In genomic region chr20:32140603-32141002, GRCh38 we compare ENCODE assay signal across 26 cellular contexts. TPM values are rescaled to one million over a fixed set of nuclear protein-coding genes. Genes with fewer than 3 reads are reported as not detected.
DNase-seq lines count a peak whose midpoint lies in the region; ATAC-seq, FAIRE-seq and TF ChIP-seq lines count a peak whose summit lies in the region.
"Had no signal": no experiment of that assay in that cellular context is flagged by ENCODE, and none has a peak within 500 bp of the region (broad histone marks: within the 10 kb centered on the region; RNA-seq: fewer than 3 reads in every experiment).

No MANE protein-coding gene starts in this region.

- peak overlapping the region; percentile 52 to 60 for H3K27ac Mint-ChIP-seq in effector memory CD8-positive, alpha-beta T cell
- H3K27ac Mint-ChIP-seq: GM23338, HFFc6, IgD-negative memory B cell had no signal

- POLR2A ChIA-PET in HepG2 (lab: Yijun Ruan, JAX), result no interaction called here

- H3K4me1 Mint-ChIP-seq in effector memory CD8-positive, alpha-beta T cell (ENCODE audit: low read depth in 2 of 2), result peaks cover 4 to 6% of the 10 kb centered on the region in 2 donors
- H3K4me1 Mint-ChIP-seq: GM23338 had no signal

- H3K27me3 ChIP-seq in HepG2 (ENCODE audit: control insufficient read depth in 1 of 2, insufficient read depth in 2 of 2, low read length in 2 of 2) (no peaks in the 10 kb centered on the region), right lobe of liver (no peaks in the 10 kb centered on the region), osteoblast (ENCODE audit: insufficient read depth, low read length) (no peaks in the 10 kb centered on the region)

- TF ChIP-seq POLR2A in HepG2 (IDR thresholded peaks at IDR 0.05; ENCODE audit: insufficient read depth in 1 of 2, low read depth in 2 of 2, low read length in 2 of 2) (no peak), right lobe of liver (IDR thresholded peaks at IDR 0.05) (no peak)

- ATAC-seq in HepG2 (no peak), right lobe of liver (no peak), GM18907 (IDR thresholded peaks at IDR 0.05; ENCODE audit: unreplicated experiment) (no peak), GM19328 (IDR thresholded peaks at IDR 0.05; ENCODE audit: unreplicated experiment) (no peak)
- no peak for ATAC-seq in effector memory CD8-positive, alpha-beta T cell (replicated peaks)
- ATAC-seq: GM23338 had no signal

- no peaks in the 10 kb centered on the region for H3K27me3 Mint-ChIP-seq in effector memory CD8-positive, alpha-beta T cell
- H3K27me3 Mint-ChIP-seq: IgD-negative memory B cell had no signal

- in situ Hi-C loops in HepG2 (cut with HindIII; ENCODE audit: extremely low pct_ligation_motif_present, low pct_unique_long_range_greater_than_20kb), result no loop called here

- peaks cover 63% of the 10 kb centered on the region for H3K36me3 Mint-ChIP-seq in effector memory CD8-positive, alpha-beta T cell (ENCODE audit: insufficient read depth)

- H3K9me3 ChIP-seq in HepG2 (ENCODE audit: low read length) (no peaks in the 10 kb centered on the region), right lobe of liver (no peaks in the 10 kb centered on the region), osteoblast (ENCODE audit: low read depth, low read length) (no peaks in the 10 kb centered on the region)
- H3K9me3 ChIP-seq: HAP-1 had no signal

- TF ChIP-seq CTCF in HepG2 (CRISPR knock-in tag; IDR thresholded peaks at IDR 0.05) (no peak), right lobe of liver (IDR thresholded peaks at IDR 0.05) (no peak), osteoblast (IDR thresholded peaks at IDR 0.05; ENCODE audit: extremely low read depth, low read depth, low read length) (no peak)

- no TSS peak for BruUV-seq in HepG2 (replicated peaks; lab: Mats Ljungman, UMichigan)

- TF ChIP-seq RAD21 in HepG2 (CRISPR knock-in tag; IDR thresholded peaks at IDR 0.05), result no peak

- no peak for DNase-seq in HepG2 (ENCODE audit: low spot score)
- no peak for DNase-seq in right lobe of liver
- no peak for DNase-seq in effector memory CD8-positive, alpha-beta T cell
- DNase-seq in osteoblast (ENCODE audit: insufficient read length, low spot score, missing footprints), result peak; percentile 17
- no peak for DNase-seq in kidney glomerular epithelial cell (lab: John Stamatoyannopoulos, UW)
- no peak for DNase-seq in KG1 (lab: John Stamatoyannopoulos, UW)
- DNase-seq: 8988T; CD4-positive, CD25-positive, alpha-beta regulatory T cell; DMS153; DND-41; HFFc6; NCI-H1092; NCI-H1417 treated with DMSO at 0.1 percent for 48 hours; NCI-H1694 treated with DMSO at 0.1 percent for 48 hours; NCI-H2081; NCI-H2227 treated with DMSO at 0.1 percent for 48 hours; NCI-H69; RPMI8226; SHP77 had no signal

- H4K20me1 ChIP-seq in HepG2 (ENCODE audit: insufficient read depth, low read length) (no peaks in the 10 kb centered on the region), osteoblast (ENCODE audit: insufficient read depth, low read length) (peaks cover 20% of the 10 kb centered on the region)

- H3K4me1 ChIP-seq in HepG2 (ENCODE audit: insufficient read depth, low read length), result peaks cover 5% of the 10 kb centered on the region; the same call in 1 of the 2 replicates
- no peaks in the 10 kb centered on the region for H3K4me1 ChIP-seq in right lobe of liver
- H3K4me1 ChIP-seq in osteoblast (ENCODE audit: insufficient read depth, low read length), result no peaks in the 10 kb centered on the region
- H3K4me1 ChIP-seq: HAP-1 had no signal

- WGBS in HepG2 (ENCODE audit: low lambda C conversion rate), result 71% methylated on average over 4 of the region's 4 CpGs
- 0% methylated on average over 1 of the region's 4 CpGs for WGBS in right lobe of liver (ENCODE audit: insufficient coverage, low coverage, low lambda C conversion rate, missing lambda C conversion rate)

- H3K9ac ChIP-seq in HepG2 (ENCODE audit: insufficient read depth, low read depth, low read length), result no peak overlapping the region

- CTCF ChIA-PET in HepG2 (lab: Yijun Ruan, JAX; ENCODE audit: low intra/inter-chr PET ratio, low total read pairs), result no interaction called here

- no peaks in the 10 kb centered on the region for H3K9me3 Mint-ChIP-seq in effector memory CD8-positive, alpha-beta T cell
- H3K9me3 Mint-ChIP-seq: GM23338, HFFc6, IgD-negative memory B cell had no signal

- intact Hi-C loops in HepG2 (cut with micrococcal nuclease; ENCODE audit: unreplicated experiment), result no loop called here
- intact Hi-C loops in right lobe of liver (cut with DNase I), result no loop called here

- H3K27ac ChIP-seq in HepG2 (ENCODE audit: extremely low read length, insufficient read depth, low read length) (no peak overlapping the region), right lobe of liver (no peak overlapping the region), osteoblast (ENCODE audit: low read depth, low read length) (no peak overlapping the region)

- H2AFZ ChIP-seq in HepG2 (ENCODE audit: low read length) (no peak overlapping the region), osteoblast (ENCODE audit: low read length) (no peak overlapping the region)
- H2AFZ ChIP-seq: GM23338 had no signal

- no peak for TF ChIP-seq EP300 in HepG2 (IDR thresholded peaks at IDR 0.05; ENCODE audit: low read depth in 2 of 2, low read length in 2 of 2)
- TF ChIP-seq EP300 in HepG2 (CRISPR knock-in tag; IDR thresholded peaks at IDR 0.05; ENCODE audit: borderline replicate concordance), result no peak

- H3K36me3 ChIP-seq in HepG2 (replicated peaks in 1 of 2; ENCODE audit: control insufficient read depth in 1 of 2, insufficient read depth in 2 of 2, low read length in 2 of 2) (peaks cover 78 to 95% of the 10 kb centered on the region in 2 experiments), right lobe of liver (peaks cover 3 to 93% (median 46%) of the 10 kb centered on the region in 4 donors), osteoblast (ENCODE audit: insufficient read depth, low read length) (peaks cover 74% of the 10 kb centered on the region)

- no peak overlapping the region for H3K4me3 Mint-ChIP-seq in effector memory CD8-positive, alpha-beta T cell
- H3K4me3 Mint-ChIP-seq: CD4-positive, CD25-positive, alpha-beta regulatory T cell; GM23338; HFFc6; IgD-negative memory B cell had no signal

- H3K4me2 ChIP-seq in HepG2 (ENCODE audit: low read depth, low read length) (no peak overlapping the region), osteoblast (ENCODE audit: insufficient read depth, low read length) (no peak overlapping the region)
- H3K4me2 ChIP-seq: GM23338 had no signal

- no peak for FAIRE-seq in HepG2 (lab: Jason Lieb, UNC)
- FAIRE-seq: GM12892, GM18507 had no signal

- H3K4me3 ChIP-seq in HepG2 (replicated peaks in 1 of 3; ENCODE audit: insufficient read depth in 1 of 3, low read depth in 2 of 3, low read length in 3 of 3), result no peak overlapping the region
- no peak overlapping the region for H3K4me3 ChIP-seq in right lobe of liver
- H3K4me3 ChIP-seq in osteoblast (ENCODE audit: insufficient read depth, low read length), result no peak overlapping the region
- H3K4me3 ChIP-seq: GM23338, HAP-1 had no signal

- H3K79me2 ChIP-seq in HepG2 (ENCODE audit: insufficient read depth, low read length), result no peaks in the 10 kb centered on the region
- H3K79me2 ChIP-seq in osteoblast (ENCODE audit: insufficient read depth, low read length), result peaks cover 9% of the 10 kb centered on the region

TF ChIP-seq in HepG2, 621 proteins besides CTCF, POLR2A, EP300 and RAD21:
- TF ChIP-seq MATR3 (CRISPR knock-in tag; IDR thresholded peaks at IDR 0.05) (no peak), ZMYM3 (CRISPR knock-in tag; IDR thresholded peaks at IDR 0.05) (0 out of 2 replicates have a peak, but pooled peaks have one; percentile 15), ZNF629 (CRISPR knock-in tag; conservative IDR thresholded peaks at IDR 0.05) (peak; percentile 89), TRIM24 (CRISPR knock-in tag; IDR thresholded peaks at IDR 0.05) (no peak)

RNA-seq across cellular contexts. Expression of gene TM9SF4, which starts 31.1 kb away (rescaled TPM):
- total RNA-seq in HepG2 (2016; rRNA removed; fragmentation: Illumina TruSeq; extraction: Trizol) (30.3 and 53.5 TPM in 2 replicates), right lobe of liver (10 to 100 TPM; 26.9 to 33.9 (median 30.5) TPM), osteoblast (46.9 and 48.1 TPM in 2 replicates)
- 8.9 and 10.2 TPM in 2 replicates for total RNA-seq in HepG2 (2016; cell fraction: cytosol; rRNA removed; fragmentation: Illumina TruSeq; extraction: Trizol; ENCODE audit: low read depth)
- 26.6 and 52.8 TPM in 2 replicates for total RNA-seq in HepG2 (2016; cell fraction: insoluble cytoplasmic fraction; rRNA removed; fragmentation: Illumina TruSeq; extraction: Trizol)
- 16.3 and 19.5 TPM in 2 replicates for total RNA-seq in HepG2 (2016; cell fraction: membrane; rRNA removed; fragmentation: Illumina TruSeq; extraction: Trizol)
- 67.0 and 79.9 TPM in 2 replicates for total RNA-seq in HepG2 (2016; cell fraction: nucleus; rRNA removed; fragmentation: Illumina TruSeq; extraction: Trizol)
- 171 and 183 TPM in 2 replicates for polyA plus RNA-seq in HepG2 (2011; rRNA removed)
- polyA plus RNA-seq in HepG2 (2011; cell fraction: cytosol; rRNA removed), result 137 and 141 TPM in 2 replicates
- 138 and 162 TPM in 2 replicates for polyA plus RNA-seq in HepG2 (2011; cell fraction: nucleus; rRNA removed)
- polyA plus RNA-seq in HepG2 (2012), result 93.4 and 96.8 TPM in 2 replicates
- 5.9 and 6.7 TPM in 2 replicates for polyA plus RNA-seq in HepG2 (2016; cell fraction: cytosol; fragmentation: Illumina TruSeq; extraction: Trizol; ENCODE audit: low read depth)
- 27.2 and 35.4 TPM in 2 replicates for polyA plus RNA-seq in HepG2 (2016; cell fraction: insoluble cytoplasmic fraction; fragmentation: Illumina TruSeq; extraction: Trizol; ENCODE audit: low read depth)
- 15.5 and 17.0 TPM in 2 replicates for polyA plus RNA-seq in HepG2 (2016; cell fraction: membrane; fragmentation: Illumina TruSeq; extraction: Trizol; ENCODE audit: low read depth)
- polyA plus RNA-seq in HepG2 (2016; cell fraction: nucleus; fragmentation: Illumina TruSeq; extraction: Trizol; ENCODE audit: insufficient read depth, low read depth), result 134 and 135 TPM in 2 replicates
- polyA minus RNA-seq in HepG2 (2011; rRNA and poly(A)+ RNA removed; ENCODE audit: low replicate concordance), result 107 and 349 TPM in 2 replicates
- polyA minus RNA-seq in HepG2 (2011; cell fraction: cytosol; rRNA and poly(A)+ RNA removed), result 135 and 159 TPM in 2 replicates
- polyA minus RNA-seq in HepG2 (2011; cell fraction: nucleus; rRNA and poly(A)+ RNA removed), result 88.2 and 109 TPM in 2 replicates
